2 cellular contexts compared by ENCODE assay signal in the genomic region with DNA sequence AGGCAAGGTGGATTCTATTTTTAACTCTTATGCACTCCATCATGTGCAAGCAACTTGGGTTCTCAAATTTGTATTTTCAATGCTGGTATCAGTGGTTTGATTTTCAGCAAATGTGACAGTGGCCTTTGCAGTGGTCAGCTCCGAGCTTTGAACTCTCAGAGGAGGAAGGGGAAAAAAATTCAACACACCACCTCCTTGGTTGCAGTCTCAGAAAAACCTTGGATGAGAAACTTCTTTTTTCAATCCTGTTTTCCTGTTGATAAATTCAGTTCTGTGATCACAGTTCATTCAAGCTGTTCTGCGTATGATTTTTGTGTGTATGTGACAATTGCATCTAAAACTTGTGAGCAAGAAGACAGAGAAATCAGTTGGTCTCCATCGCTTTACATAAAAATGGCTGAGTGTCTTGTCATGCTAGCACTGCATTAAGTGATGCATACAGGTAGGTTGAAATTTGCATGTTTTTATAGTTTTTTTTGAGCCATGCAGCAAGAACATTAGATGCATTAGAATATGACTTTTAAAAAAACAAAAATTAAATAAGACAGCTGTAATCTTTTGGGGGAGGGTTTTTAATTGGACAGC.
TF ChIP-seq lines count a peak whose summit lies in the region.

No MANE protein-coding gene starts in this region.

TF ChIP-seq in SK-N-SH, 30 proteins besides CTCF, POLR2A, EP300 and RAD21 (continued from another document):
- TF ChIP-seq NRF1 (IDR thresholded peaks at IDR 0.05; ENCODE audit: low read depth, low read length) (no peak), SIN3A (IDR thresholded peaks at IDR 0.05; ENCODE audit: borderline replicate concordance, low read depth, low read length) (no peak)
- TF ChIP-seq, protein P1, sequence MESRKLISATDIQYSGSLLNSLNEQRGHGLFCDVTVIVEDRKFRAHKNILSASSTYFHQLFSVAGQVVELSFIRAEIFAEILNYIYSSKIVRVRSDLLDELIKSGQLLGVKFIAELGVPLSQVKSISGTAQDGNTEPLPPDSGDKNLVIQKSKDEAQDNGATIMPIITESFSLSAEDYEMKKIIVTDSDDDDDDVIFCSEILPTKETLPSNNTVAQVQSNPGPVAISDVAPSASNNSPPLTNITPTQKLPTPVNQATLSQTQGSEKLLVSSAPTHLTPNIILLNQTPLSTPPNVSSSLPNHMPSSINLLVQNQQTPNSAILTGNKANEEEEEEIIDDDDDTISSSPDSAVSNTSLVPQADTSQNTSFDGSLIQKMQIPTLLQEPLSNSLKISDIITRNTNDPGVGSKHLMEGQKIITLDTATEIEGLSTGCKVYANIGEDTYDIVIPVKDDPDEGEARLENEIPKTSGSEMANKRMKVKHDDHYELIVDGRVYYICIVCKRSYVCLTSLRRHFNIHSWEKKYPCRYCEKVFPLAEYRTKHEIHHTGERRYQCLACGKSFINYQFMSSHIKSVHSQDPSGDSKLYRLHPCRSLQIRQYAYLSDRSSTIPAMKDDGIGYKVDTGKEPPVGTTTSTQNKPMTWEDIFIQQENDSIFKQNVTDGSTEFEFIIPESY (IDR thresholded peaks at IDR 0.05; ENCODE audit: borderline replicate concordance, low read depth) = no peak

TF ChIP-seq in SK-N-SH treated with all-trans-retinoic acid at 6 μM for 48 hours, 23 proteins besides CTCF, POLR2A, EP300 and RAD21 (continued from another document):
- TF ChIP-seq, protein P2, sequence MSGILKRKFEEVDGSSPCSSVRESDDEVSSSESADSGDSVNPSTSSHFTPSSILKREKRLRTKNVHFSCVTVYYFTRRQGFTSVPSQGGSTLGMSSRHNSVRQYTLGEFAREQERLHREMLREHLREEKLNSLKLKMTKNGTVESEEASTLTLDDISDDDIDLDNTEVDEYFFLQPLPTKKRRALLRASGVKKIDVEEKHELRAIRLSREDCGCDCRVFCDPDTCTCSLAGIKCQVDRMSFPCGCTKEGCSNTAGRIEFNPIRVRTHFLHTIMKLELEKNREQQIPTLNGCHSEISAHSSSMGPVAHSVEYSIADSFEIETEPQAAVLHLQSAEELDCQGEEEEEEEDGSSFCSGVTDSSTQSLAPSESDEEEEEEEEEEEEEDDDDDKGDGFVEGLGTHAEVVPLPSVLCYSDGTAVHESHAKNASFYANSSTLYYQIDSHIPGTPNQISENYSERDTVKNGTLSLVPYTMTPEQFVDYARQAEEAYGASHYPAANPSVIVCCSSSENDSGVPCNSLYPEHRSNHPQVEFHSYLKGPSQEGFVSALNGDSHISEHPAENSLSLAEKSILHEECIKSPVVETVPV (CRISPR knock-in tag; IDR thresholded peaks at IDR 0.05) = no peak
- TF ChIP-seq ZFP3 (CRISPR knock-in tag; IDR thresholded peaks at IDR 0.05) (no peak), ZNF70 (CRISPR knock-in tag; IDR thresholded peaks at IDR 0.05) (no peak), OSR1 (CRISPR knock-in tag; IDR thresholded peaks at IDR 0.05) (no peak), CSDC2 (CRISPR knock-in tag; IDR thresholded peaks at IDR 0.05) (no peak), BACH2 (CRISPR knock-in tag; IDR thresholded peaks at IDR 0.05; ENCODE audit: borderline replicate concordance) (no peak), ESRRG (CRISPR knock-in tag; IDR thresholded peaks at IDR 0.05) (no peak), GLIS3 (CRISPR knock-in tag; IDR thresholded peaks at IDR 0.05) (no peak), ARNTL (CRISPR knock-in tag; IDR thresholded peaks at IDR 0.05; ENCODE audit: borderline replicate concordance, low read depth) (no peak), ZC3H10 (CRISPR knock-in tag; IDR thresholded peaks at IDR 0.05) (no peak), ISL1 (CRISPR knock-in tag; IDR thresholded peaks at IDR 0.05) (no peak), ZFP30 (CRISPR knock-in tag; IDR thresholded peaks at IDR 0.05) (no peak)
- TF ChIP-seq, protein P3, sequence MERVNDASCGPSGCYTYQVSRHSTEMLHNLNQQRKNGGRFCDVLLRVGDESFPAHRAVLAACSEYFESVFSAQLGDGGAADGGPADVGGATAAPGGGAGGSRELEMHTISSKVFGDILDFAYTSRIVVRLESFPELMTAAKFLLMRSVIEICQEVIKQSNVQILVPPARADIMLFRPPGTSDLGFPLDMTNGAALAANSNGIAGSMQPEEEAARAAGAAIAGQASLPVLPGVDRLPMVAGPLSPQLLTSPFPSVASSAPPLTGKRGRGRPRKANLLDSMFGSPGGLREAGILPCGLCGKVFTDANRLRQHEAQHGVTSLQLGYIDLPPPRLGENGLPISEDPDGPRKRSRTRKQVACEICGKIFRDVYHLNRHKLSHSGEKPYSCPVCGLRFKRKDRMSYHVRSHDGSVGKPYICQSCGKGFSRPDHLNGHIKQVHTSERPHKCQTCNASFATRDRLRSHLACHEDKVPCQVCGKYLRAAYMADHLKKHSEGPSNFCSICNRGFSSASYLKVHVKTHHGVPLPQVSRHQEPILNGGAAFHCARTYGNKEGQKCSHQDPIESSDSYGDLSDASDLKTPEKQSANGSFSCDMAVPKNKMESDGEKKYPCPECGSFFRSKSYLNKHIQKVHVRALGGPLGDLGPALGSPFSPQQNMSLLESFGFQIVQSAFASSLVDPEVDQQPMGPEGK (CRISPR knock-in tag; IDR thresholded peaks at IDR 0.05; ENCODE audit: borderline replicate concordance) = no peak
- TF ChIP-seq, protein P4, sequence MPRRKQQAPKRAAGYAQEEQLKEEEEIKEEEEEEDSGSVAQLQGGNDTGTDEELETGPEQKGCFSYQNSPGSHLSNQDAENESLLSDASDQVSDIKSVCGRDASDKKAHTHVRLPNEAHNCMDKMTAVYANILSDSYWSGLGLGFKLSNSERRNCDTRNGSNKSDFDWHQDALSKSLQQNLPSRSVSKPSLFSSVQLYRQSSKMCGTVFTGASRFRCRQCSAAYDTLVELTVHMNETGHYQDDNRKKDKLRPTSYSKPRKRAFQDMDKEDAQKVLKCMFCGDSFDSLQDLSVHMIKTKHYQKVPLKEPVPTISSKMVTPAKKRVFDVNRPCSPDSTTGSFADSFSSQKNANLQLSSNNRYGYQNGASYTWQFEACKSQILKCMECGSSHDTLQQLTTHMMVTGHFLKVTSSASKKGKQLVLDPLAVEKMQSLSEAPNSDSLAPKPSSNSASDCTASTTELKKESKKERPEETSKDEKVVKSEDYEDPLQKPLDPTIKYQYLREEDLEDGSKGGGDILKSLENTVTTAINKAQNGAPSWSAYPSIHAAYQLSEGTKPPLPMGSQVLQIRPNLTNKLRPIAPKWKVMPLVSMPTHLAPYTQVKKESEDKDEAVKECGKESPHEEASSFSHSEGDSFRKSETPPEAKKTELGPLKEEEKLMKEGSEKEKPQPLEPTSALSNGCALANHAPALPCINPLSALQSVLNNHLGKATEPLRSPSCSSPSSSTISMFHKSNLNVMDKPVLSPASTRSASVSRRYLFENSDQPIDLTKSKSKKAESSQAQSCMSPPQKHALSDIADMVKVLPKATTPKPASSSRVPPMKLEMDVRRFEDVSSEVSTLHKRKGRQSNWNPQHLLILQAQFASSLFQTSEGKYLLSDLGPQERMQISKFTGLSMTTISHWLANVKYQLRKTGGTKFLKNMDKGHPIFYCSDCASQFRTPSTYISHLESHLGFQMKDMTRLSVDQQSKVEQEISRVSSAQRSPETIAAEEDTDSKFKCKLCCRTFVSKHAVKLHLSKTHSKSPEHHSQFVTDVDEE (CRISPR knock-in tag; IDR thresholded peaks at IDR 0.05) = no peak
